11 cellular contexts compared by ENCODE assay signal in the genomic region with DNA sequence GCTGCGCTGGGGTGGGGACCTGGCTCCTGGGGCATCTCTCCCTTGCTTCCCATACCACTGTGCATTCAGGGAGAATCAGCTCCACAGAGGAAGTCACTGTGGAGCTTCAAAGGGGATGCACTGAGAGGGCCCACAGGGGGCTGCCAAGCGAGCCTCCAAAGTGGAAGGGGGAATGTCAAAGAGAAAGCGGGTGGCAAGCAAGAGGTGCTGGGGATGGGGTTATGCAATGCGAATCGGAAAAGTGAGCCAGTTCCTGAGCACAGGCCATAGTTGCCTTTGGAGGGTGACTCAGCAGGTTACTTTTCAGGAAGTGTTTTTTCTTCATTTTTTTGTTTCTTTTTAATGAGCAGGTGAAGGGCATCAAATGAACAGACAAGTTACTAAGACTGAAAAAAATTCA. TPM values are rescaled to one million over a fixed set of nuclear protein-coding genes. Genes with fewer than 3 reads are reported as not detected.
DNase-seq lines count a peak whose midpoint lies in the region; ATAC-seq, FAIRE-seq and TF ChIP-seq lines count a peak whose summit lies in the region.
"Had no signal": no experiment of that assay in that cellular context is flagged by ENCODE, and none has a peak within 500 bp of the region (broad histone marks: within the 10 kb centered on the region; RNA-seq: fewer than 3 reads in every experiment).

No MANE protein-coding gene starts in this region.

- no TSS peak for BruUV-seq in endothelial cell of umbilical vein (replicated peaks; lab: Mats Ljungman, UMichigan)

- H3K36me3 ChIP-seq in endothelial cell of umbilical vein (ENCODE audit: control insufficient read depth in 2 of 2, extremely low read depth in 1 of 2, insufficient read depth in 2 of 2, low read length in 2 of 2): no peaks in the 10 kb centered on the region
- no peaks in the 10 kb centered on the region for H3K36me3 ChIP-seq in spleen
- H3K36me3 ChIP-seq: adrenal gland had no signal

- no peaks in the 10 kb centered on the region for H3K9me1 ChIP-seq in endothelial cell of umbilical vein (replicated peaks; ENCODE audit: control insufficient read depth, extremely low read depth, insufficient read depth, low read length)

- POLR2A ChIA-PET in activated CD4-positive, alpha-beta T cell treated with anti-CD3 and anti-CD28 coated beads, Interleukin-2, amount 10 ng/mL, durations not matched to agents 7 days and 5 days (lab: Charles Lee): no interaction called here
- POLR2A ChIA-PET in endothelial cell of umbilical vein (lab: Charles Lee): no interaction called here

- no peak overlapping the region for H3K4me3 ChIP-seq in endothelial cell of umbilical vein (replicated peaks in 1 of 3; ENCODE audit: insufficient read depth in 1 of 3, low read depth in 1 of 3, low read length in 3 of 3)
- no peak overlapping the region for H3K4me3 ChIP-seq in spleen
- H3K4me3 ChIP-seq: adrenal gland had no signal

- no peak overlapping the region for H3K9ac ChIP-seq in endothelial cell of umbilical vein (replicated peaks; ENCODE audit: extremely low read depth, insufficient read depth, low read length)

- intact Hi-C loops in endothelial cell of umbilical vein (cut with micrococcal nuclease) (loop anchor here (1.0 kb wide), 1 partner anchor 9 kb away; no protein-coding TSS in a partner anchor), spleen (cut with DNase I; ENCODE audit: low total_unique reads) (no loop called here)

- TF ChIP-seq POLR2A in endothelial cell of umbilical vein (IDR thresholded peaks at IDR 0.05; ENCODE audit: low read depth, low read length) (no peak), spleen (IDR thresholded peaks at IDR 0.05) (no peak), H54 (IDR thresholded peaks at IDR 0.05; ENCODE audit: low read depth, low read length) (no peak)

- peaks cover 2% of the 10 kb centered on the region for H3K27me3 Mint-ChIP-seq in activated CD4-positive, alpha-beta T cell treated with anti-CD3 and anti-CD28 coated beads, Interleukin-2, amount 10 ng/mL, durations not matched to agents 7 days and 5 days

- H3K27ac ChIP-seq in endothelial cell of umbilical vein (ENCODE audit: insufficient read depth, low read depth, low read length) (no peak overlapping the region), spleen (peak overlapping the region in 5 of 8 donors; percentile 3 to 83 (median 44))
- H3K27ac ChIP-seq: adrenal gland had no signal

- H3K9me3 ChIP-seq in endothelial cell of umbilical vein (replicated peaks; ENCODE audit: control insufficient read depth, insufficient read depth, low read length) (no peaks in the 10 kb centered on the region), spleen (peaks cover 0 to 7% (median 0%) of the 10 kb centered on the region in 8 donors)
- H3K9me3 ChIP-seq: adrenal gland had no signal

- dilution Hi-C loops in endothelial cell of umbilical vein (cut with MboI; ENCODE audit: extremely low pct_ligation_motif_present, low sequenced_read_pairs): no loop called here

- H2AFZ ChIP-seq in endothelial cell of umbilical vein (ENCODE audit: low read depth, low read length): peak overlapping the region; percentile 44

- FAIRE-seq in endothelial cell of umbilical vein (lab: Jason Lieb, UNC): peak; percentile 90
- FAIRE-seq in H54 (lab: Jason Lieb, UNC): no peak

- no peak overlapping the region for H3K4me3 Mint-ChIP-seq in activated CD4-positive, alpha-beta T cell treated with anti-CD3 and anti-CD28 coated beads, Interleukin-2, amount 10 ng/mL, durations not matched to agents 7 days and 5 days

- H3K4me1 Mint-ChIP-seq in activated CD4-positive, alpha-beta T cell treated with anti-CD3 and anti-CD28 coated beads, Interleukin-2, amount 10 ng/mL, durations not matched to agents 7 days and 5 days: peaks cover 23% of the 10 kb centered on the region

- ATAC-seq in HG02973 (IDR thresholded peaks at IDR 0.05; ENCODE audit: unreplicated experiment): no peak
- ATAC-seq: stimulated activated naive CD8-positive, alpha-beta T cell treated with anti-CD3 and anti-CD28 coated beads, Interleukin-15, Interleukin-2, amounts not matched to agents 100 U/mL and 50 U/mL, for 24 hours had no signal

- no peaks in the 10 kb centered on the region for H3K79me2 ChIP-seq in endothelial cell of umbilical vein (ENCODE audit: control insufficient read depth, insufficient read depth, low read length)

- CTCF ChIA-PET in activated CD4-positive, alpha-beta T cell treated with anti-CD3 and anti-CD28 coated beads, Interleukin-2, amount 10 ng/mL, durations not matched to agents 7 days and 5 days (lab: Charles Lee): interaction anchor here (1.9 kb wide), 1 partner anchor 12 kb away, joined by 7 read pairs; no protein-coding TSS in a partner anchor
- CTCF ChIA-PET in endothelial cell of umbilical vein (lab: Charles Lee): no interaction called here

- H3K4me2 ChIP-seq in endothelial cell of umbilical vein (ENCODE audit: insufficient read depth, low read length): peak overlapping the region; percentile 12

- peak overlapping the region; percentile 56 for H3K27ac Mint-ChIP-seq in activated CD4-positive, alpha-beta T cell treated with anti-CD3 and anti-CD28 coated beads, Interleukin-2, amount 10 ng/mL, durations not matched to agents 7 days and 5 days

- peaks cover 9% of the 10 kb centered on the region for H3K4me1 ChIP-seq in endothelial cell of umbilical vein (ENCODE audit: control insufficient read depth, extremely low read depth, insufficient read depth, low read length)
- peaks cover 0 to 34% (median 9%) of the 10 kb centered on the region in 6 donors for H3K4me1 ChIP-seq in spleen
- H3K4me1 ChIP-seq: adrenal gland had no signal

- WGBS in spleen, 5 donors: 48 to 73% (median 54%) methylated on average over 5 of the region's 5 CpGs

- H3K27me3 ChIP-seq in endothelial cell of umbilical vein (ENCODE audit: control insufficient read depth in 2 of 2, insufficient read depth in 2 of 2, low read length in 2 of 2): no peaks in the 10 kb centered on the region
- H3K27me3 ChIP-seq in spleen (replicated peaks in 1 of 7): no peaks in the 10 kb centered on the region
- H3K27me3 ChIP-seq: adrenal gland had no signal

- DNase-seq in activated CD4-positive, alpha-beta T cell treated with anti-CD3 and anti-CD28 coated beads, Interleukin-2, amount 10 ng/mL, durations not matched to agents 7 days and 5 days: no peak
- no peak for DNase-seq in activated CD4-positive, alpha-beta T cell treated with anti-CD3 and anti-CD28 coated beads for 4 hours
- DNase-seq in OCI-M1 (lab: John Stamatoyannopoulos, UW): peak; percentile 70
- peak; percentile 39 for DNase-seq in endothelial cell of umbilical vein (ENCODE audit: low read depth, low spot score)
- no peak for DNase-seq in spleen
- no peak for DNase-seq in H54 (ENCODE audit: insufficient read length, low spot score)
- no peak for DNase-seq in hypothalamus (lab: John Stamatoyannopoulos, UW)
- DNase-seq: Karpas-422; stimulated activated naive CD8-positive, alpha-beta T cell treated with anti-CD3 and anti-CD28 coated beads, Interleukin-15, Interleukin-2, amounts not matched to agents 100 U/mL and 50 U/mL, for 24 hours had no signal

- peaks cover 3% of the 10 kb centered on the region for H3K9me3 Mint-ChIP-seq in activated CD4-positive, alpha-beta T cell treated with anti-CD3 and anti-CD28 coated beads, Interleukin-2, amount 10 ng/mL, durations not matched to agents 7 days and 5 days

- H4K20me1 ChIP-seq in endothelial cell of umbilical vein (replicated peaks; ENCODE audit: control insufficient read depth, extremely low read depth, insufficient read depth, low read length): no peaks in the 10 kb centered on the region

- TF ChIP-seq CTCF in endothelial cell of umbilical vein (IDR thresholded peaks at IDR 0.05; ENCODE audit: extremely low read depth in 1 of 2, insufficient read depth in 1 of 2, low read depth in 1 of 2, low read length in 2 of 2): no peak
- TF ChIP-seq CTCF in spleen (IDR thresholded peaks at IDR 0.05 in 8 of 11, conservative IDR thresholded peaks at IDR 0.05 in 3 of 11): no peak

- no peaks in the 10 kb centered on the region for H3K36me3 Mint-ChIP-seq in activated CD4-positive, alpha-beta T cell treated with anti-CD3 and anti-CD28 coated beads, Interleukin-2, amount 10 ng/mL, durations not matched to agents 7 days and 5 days (ENCODE audit: low read depth)

TF ChIP-seq in endothelial cell of umbilical vein, 7 proteins besides CTCF, POLR2A, EP300 and RAD21:
- peak; percentile 72 for TF ChIP-seq FOS (IDR thresholded peaks at IDR 0.05; ENCODE audit: borderline replicate concordance, insufficient read depth, low read length)
- peak; percentile 25 for TF ChIP-seq JUN (IDR thresholded peaks at IDR 0.05; ENCODE audit: borderline replicate concordance, insufficient read depth, insufficient read length, low read depth)
- no peak for TF ChIP-seq POLR2AphosphoS5 (IDR thresholded peaks at IDR 0.05; ENCODE audit: insufficient read depth, low read depth, low read length)
- no peak for TF ChIP-seq GATA2 (IDR thresholded peaks at IDR 0.05; ENCODE audit: insufficient read depth, insufficient read length, low read depth, low read length)
- no peak for TF ChIP-seq MYC (IDR thresholded peaks at IDR 0.05; ENCODE audit: low read depth, low read length)

RNA-seq across cellular contexts. Expression of a gene that starts 17.6 kb away (rescaled TPM):
- 10 to 100 TPM; 14.8 to 19.1 TPM for total RNA-seq in activated CD4-positive, alpha-beta T cell treated with anti-CD3 and anti-CD28 coated beads, Interleukin-2, amount 10 ng/mL, durations not matched to agents 7 days and 5 days
- 11.9 and 13.5 TPM in 2 replicates for total RNA-seq in endothelial cell of umbilical vein
- polyA plus RNA-seq in endothelial cell of umbilical vein: 7.3 and 7.6 TPM in 2 replicates
- polyA plus RNA-seq in endothelial cell of umbilical vein (2011; cell fraction: cytosol; rRNA removed): 9.7 and 13.0 TPM in 2 replicates
- 12.9 and 15.6 TPM in 2 replicates for polyA plus RNA-seq in endothelial cell of umbilical vein (2011; cell fraction: nucleus; rRNA removed)
- polyA plus RNA-seq in endothelial cell of umbilical vein (2012): 18.5 and 23.5 TPM in 2 replicates
- polyA minus RNA-seq in endothelial cell of umbilical vein: 3.2 and 5.6 TPM in 2 replicates
- 25.5 TPM for polyA minus RNA-seq in endothelial cell of umbilical vein (2011; cell fraction: cytosol; rRNA and poly(A)+ RNA removed)
- 16.0 and 24.9 TPM in 2 replicates for polyA minus RNA-seq in endothelial cell of umbilical vein (2011; cell fraction: nucleus; rRNA and poly(A)+ RNA removed)
- 1 to 10 TPM; 2.7 to 9.1 (median 5.8) TPM for total RNA-seq in spleen
- 10 to 100 TPM in 1 of 3 donors, 1 to 10 TPM in 2; 6.6 to 10.1 (median 7.4) TPM for polyA plus RNA-seq in spleen

Comparison
In these comparisons a context has a peak if more than half of its experiments do, and no peak if none do; other contexts are left out.
1. DNase-seq: peak in OCI-M1 (single experiment) and endothelial cell of umbilical vein (single experiment); none in activated CD4-positive, alpha-beta T cell treated with anti-CD3 and anti-CD28 coated beads, Interleukin-2, amount 10 ng/mL, durations not matched to agents 7 days and 5 days (single experiment), activated CD4-positive, alpha-beta T cell treated with anti-CD3 and anti-CD28 coated beads for 4 hours (0 of 2), spleen (single experiment), H54 (single experiment) and hypothalamus (0 of 51).